ENCODE assay signal across 27 cellular contexts in genomic region chr7:80482938-80483337, GRCh38. TPM values are rescaled to one million over a fixed set of nuclear protein-coding genes. Genes with fewer than 3 reads are reported as not detected.
"Had no signal": no experiment of that assay in that cellular context is flagged by ENCODE, and none has a peak within 500 bp of the region (broad histone marks: within the 10 kb centered on the region; RNA-seq: fewer than 3 reads in every experiment).

No MANE protein-coding gene starts in this region.

- H3K9me3 Mint-ChIP-seq: activated naive CD8-positive, alpha-beta T cell treated with anti-CD3 and anti-CD28 coated beads, Interleukin-2, amount 10 ng/mL, durations not matched to agents 7 days and 5 days had no signal

- H3K36me3 ChIP-seq: ascending aorta had no signal

- H3K9me3 ChIP-seq: ascending aorta had no signal

- DNase-seq: activated CD4-positive, alpha-beta T cell treated with anti-CD3 and anti-CD28 coated beads for 48 hours; activated CD4-positive, alpha-beta T cell treated with anti-CD3 and anti-CD28 coated beads, Interleukin-2, amount 50 U/mL, for 4 hours; activated CD4-positive, CD25-positive, alpha-beta regulatory T cell treated with anti-CD3 and anti-CD28 coated beads, Interleukin-2, amount 50 U/mL, for 72 hours; activated CD8-positive, alpha-beta memory T cell treated with anti-CD3 and anti-CD28 coated beads, Interleukin-2, amount 50 U/mL, for 48 hours; activated CD8-positive, alpha-beta T cell treated with anti-CD3 and anti-CD28 coated beads, Interleukin-2, amount 10 ng/mL, durations not matched to agents 7 days and 5 days; activated naive CD4-positive, alpha-beta T cell treated with anti-CD3 and anti-CD28 coated beads, Interleukin-2, amount 50 U/mL, for 16 hours; activated naive CD8-positive, alpha-beta T cell treated with anti-CD3 and anti-CD28 coated beads, Interleukin-2, amount 10 ng/mL, durations not matched to agents 7 days and 5 days; activated T-cell treated with anti-CD3 and anti-CD28 coated beads, Interleukin-2, amount 50 U/mL, for 1 hour; amniotic stem cell; cerebellar nuclear complex; Kasumi-1; KBM-7; NCI-H1048; NCI-H1930; NCI-H2171; NCI-H345; NCI-H510A; NCI-H526 treated with DMSO at 0.1 percent for 48 hours; NK-92 treated with Interleukin-12 subunit alpha and Interleukin-12 subunit beta, amount 100 ng/mL, for 24 hours; OCI-M1; SIG-M5; T-helper 17 cell; T-helper 9 cell had no signal

- H3K4me3 ChIP-seq: ascending aorta had no signal

- ATAC-seq: activated CD8-positive, alpha-beta T cell treated with anti-CD3 and anti-CD28 coated beads, Interleukin-2, amount 10 ng/mL, durations not matched to agents 7 days and 5 days; T-helper 17 cell; WTC11 had no signal

- H3K4me1 Mint-ChIP-seq: activated naive CD8-positive, alpha-beta T cell treated with anti-CD3 and anti-CD28 coated beads, Interleukin-2, amount 10 ng/mL, durations not matched to agents 7 days and 5 days; T-helper 17 cell had no signal

- H3K4me1 ChIP-seq: ascending aorta had no signal

- H3K27ac Mint-ChIP-seq: activated CD8-positive, alpha-beta T cell treated with anti-CD3 and anti-CD28 coated beads, Interleukin-2, amount 10 ng/mL, durations not matched to agents 7 days and 5 days; activated naive CD8-positive, alpha-beta T cell treated with anti-CD3 and anti-CD28 coated beads, Interleukin-2, amount 10 ng/mL, durations not matched to agents 7 days and 5 days; brain; T-helper 17 cell had no signal

- H3K4me3 Mint-ChIP-seq: activated CD8-positive, alpha-beta T cell treated with anti-CD3 and anti-CD28 coated beads, Interleukin-2, amount 10 ng/mL, durations not matched to agents 7 days and 5 days; activated naive CD8-positive, alpha-beta T cell treated with anti-CD3 and anti-CD28 coated beads, Interleukin-2, amount 10 ng/mL, durations not matched to agents 7 days and 5 days; brain; T-helper 17 cell; WTC11 had no signal

- H3K27me3 Mint-ChIP-seq: brain, T-helper 17 cell had no signal

- H3K27me3 ChIP-seq: ascending aorta had no signal

- H3K36me3 Mint-ChIP-seq: activated naive CD8-positive, alpha-beta T cell treated with anti-CD3 and anti-CD28 coated beads, Interleukin-2, amount 10 ng/mL, durations not matched to agents 7 days and 5 days; brain had no signal

- H3K27ac ChIP-seq: ascending aorta had no signal

RNA-seq across cellular contexts. Expression of gene GNAT3, which starts 28.9 kb away (rescaled TPM):
- total RNA-seq: activated CD8-positive, alpha-beta T cell treated with anti-CD3 and anti-CD28 coated beads, Interleukin-2, amount 10 ng/mL, durations not matched to agents 7 days and 5 days; activated naive CD8-positive, alpha-beta T cell treated with anti-CD3 and anti-CD28 coated beads, Interleukin-2, amount 10 ng/mL, durations not matched to agents 7 days and 5 days; ascending aorta; cardiac septum; T-helper 17 cell; WTC11 had no signal
